ENCODE assay signal across 14 cellular contexts in the genomic region with DNA sequence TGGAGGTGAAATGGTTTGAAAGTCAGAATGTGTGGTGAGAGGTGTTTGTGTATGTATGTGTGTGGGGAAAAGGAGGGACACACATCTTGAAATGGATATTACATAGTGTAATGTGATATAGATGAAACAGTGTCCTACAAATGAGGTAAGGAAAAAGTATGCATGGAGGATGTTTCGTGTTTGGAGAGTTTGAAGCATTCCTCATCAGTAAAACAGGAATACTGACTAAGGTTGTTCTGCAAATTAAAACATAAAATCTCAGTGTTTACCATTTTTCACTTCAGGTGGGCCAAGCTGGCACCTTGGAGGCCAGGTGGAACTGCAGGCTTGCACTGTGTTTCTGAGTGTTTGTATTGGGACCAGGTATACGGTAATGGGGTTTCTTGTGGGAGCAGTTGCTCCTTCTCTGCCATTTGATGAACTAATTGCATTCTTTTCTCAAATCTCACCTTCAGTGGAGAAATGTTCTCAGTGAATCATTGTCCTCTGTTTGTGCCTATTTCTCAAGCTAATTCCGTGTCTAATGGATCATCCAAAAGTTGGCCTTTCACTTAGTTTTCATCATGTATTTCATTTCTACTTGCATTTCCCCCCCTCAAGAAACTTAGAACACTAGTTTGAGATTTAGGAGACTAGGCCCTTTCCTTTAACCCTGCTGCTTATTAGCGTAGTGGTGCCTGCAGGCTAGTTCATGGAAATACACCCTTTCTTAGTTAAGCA. TPM values are rescaled to one million over a fixed set of nuclear protein-coding genes. Genes with fewer than 3 reads are reported as not detected.
DNase-seq lines count a peak whose midpoint lies in the region; ATAC-seq, FAIRE-seq and TF ChIP-seq lines count a peak whose summit lies in the region.
"Had no signal": no experiment of that assay in that cellular context is flagged by ENCODE, and none has a peak within 500 bp of the region (broad histone marks: within the 10 kb centered on the region; RNA-seq: fewer than 3 reads in every experiment).

No MANE protein-coding gene starts in this region.

- intact Hi-C loops in activated T-helper 1 cell treated with anti-CD3 and anti-CD28 coated beads, Interleukin-12 subunit alpha, Interleukin-12 subunit beta, Interleukin-2, Interleukin-4 antibody, amounts not matched to agents 30 ng/mL and 10 ng/mL and 1 ng/mL, durations not matched to agents 14 hours and 24 hours and 36 hours (cut with micrococcal nuclease), result no loop called here

- DNase-seq in AG04450 (ENCODE audit: low read depth, low spot score) (no peak), NCI-H1436 (lab: John Stamatoyannopoulos, UW) (no peak)
- no peak for DNase-seq in activated T-helper 1 cell treated with anti-CD3 and anti-CD28 coated beads, Interleukin-12 subunit alpha, Interleukin-12 subunit beta, Interleukin-2, Interleukin-4 antibody, amounts not matched to agents 30 ng/mL and 10 ng/mL and 1 ng/mL, durations not matched to agents 14 hours and 24 hours and 36 hours (ENCODE audit: low spot score)
- DNase-seq in naive thymus-derived CD8-positive, alpha-beta T cell, result no peak
- no peak for DNase-seq in stimulated activated CD4-positive, alpha-beta T cell treated with anti-CD3 and anti-CD28 coated beads, Interleukin-4, amount 100 ng/mL, for 4 hours
- DNase-seq: foreskin melanocyte, NCI-H1436 treated with DMSO at 0.1 percent for 48 hours, NCI-H524, sigmoid colon had no signal

- H3K27me3 ChIP-seq in AG04450 (ENCODE audit: control insufficient read depth, insufficient read depth, low read length), result no peaks in the 10 kb centered on the region
- H3K27me3 ChIP-seq: sigmoid colon had no signal

- peak; percentile 17 for FAIRE-seq in G401.6 (lab: Jason Lieb, UNC)
- FAIRE-seq: keratinocyte had no signal

- H3K4me3 ChIP-seq in AG04450 (ENCODE audit: low read depth, low read length), result no peak overlapping the region
- H3K4me3 ChIP-seq: sigmoid colon had no signal

- CTCF ChIA-PET in AG04450 (lab: Charles Lee), result no interaction called here

- no peaks in the 10 kb centered on the region for H3K9me3 ChIP-seq in AG04450 (ENCODE audit: control insufficient read depth, insufficient read depth, low read length)
- H3K9me3 ChIP-seq: sigmoid colon had no signal

- no peak overlapping the region for H3K4me3 Mint-ChIP-seq in activated T-helper 1 cell treated with anti-CD3 and anti-CD28 coated beads, Interleukin-12 subunit alpha, Interleukin-12 subunit beta, Interleukin-2, Interleukin-4 antibody, amounts not matched to agents 30 ng/mL and 10 ng/mL and 1 ng/mL, durations not matched to agents 14 hours and 24 hours and 36 hours
- H3K4me3 Mint-ChIP-seq in naive thymus-derived CD8-positive, alpha-beta T cell, result no peak overlapping the region

- H3K4me1 Mint-ChIP-seq in activated T-helper 1 cell treated with anti-CD3 and anti-CD28 coated beads, Interleukin-12 subunit alpha, Interleukin-12 subunit beta, Interleukin-2, Interleukin-4 antibody, amounts not matched to agents 30 ng/mL and 10 ng/mL and 1 ng/mL, durations not matched to agents 14 hours and 24 hours and 36 hours (ENCODE audit: low read depth), result peaks cover 11% of the 10 kb centered on the region
- H3K4me1 Mint-ChIP-seq in naive thymus-derived CD8-positive, alpha-beta T cell, result peaks cover 0 to 4% (median under 1%) of the 10 kb centered on the region in 4 donors

- H3K27ac Mint-ChIP-seq in activated T-helper 1 cell treated with anti-CD3 and anti-CD28 coated beads, Interleukin-12 subunit alpha, Interleukin-12 subunit beta, Interleukin-2, Interleukin-4 antibody, amounts not matched to agents 30 ng/mL and 10 ng/mL and 1 ng/mL, durations not matched to agents 14 hours and 24 hours and 36 hours, result peak overlapping the region; percentile 27
- peak overlapping the region in 8 of 10 donors; percentile 6 to 64 (median 40) for H3K27ac Mint-ChIP-seq in naive thymus-derived CD8-positive, alpha-beta T cell

- POLR2A ChIA-PET in AG04450 (lab: Yijun Ruan, JAX), result interaction anchor here (1.0 kb wide), 1 partner anchor 36 kb away, joined by 11 read pairs; no protein-coding TSS in a partner anchor
- POLR2A ChIA-PET in naive thymus-derived CD8-positive, alpha-beta T cell (lab: Charles Lee), result interaction anchor here (0.5 kb wide), 1 partner anchor 32 kb away, joined by 3 read pairs; no protein-coding TSS in a partner anchor

- no peaks in the 10 kb centered on the region for H3K27me3 Mint-ChIP-seq in activated T-helper 1 cell treated with anti-CD3 and anti-CD28 coated beads, Interleukin-12 subunit alpha, Interleukin-12 subunit beta, Interleukin-2, Interleukin-4 antibody, amounts not matched to agents 30 ng/mL and 10 ng/mL and 1 ng/mL, durations not matched to agents 14 hours and 24 hours and 36 hours (ENCODE audit: insufficient read depth)
- H3K27me3 Mint-ChIP-seq in naive thymus-derived CD8-positive, alpha-beta T cell, result no peaks in the 10 kb centered on the region

- ATAC-seq in naive thymus-derived CD8-positive, alpha-beta T cell, result no peak
- ATAC-seq in HG03439 (IDR thresholded peaks at IDR 0.05; ENCODE audit: unreplicated experiment) (no peak), GM21825 (IDR thresholded peaks at IDR 0.05; ENCODE audit: unreplicated experiment) (no peak)

- TF ChIP-seq CTCF in AG04450 (IDR thresholded peaks at IDR 0.05; ENCODE audit: low read depth, low read length), result no peak

- H3K27ac ChIP-seq in AG04450 (ENCODE audit: low read depth, low read length), result peak overlapping the region; percentile 39

- H3K36me3 Mint-ChIP-seq in activated T-helper 1 cell treated with anti-CD3 and anti-CD28 coated beads, Interleukin-12 subunit alpha, Interleukin-12 subunit beta, Interleukin-2, Interleukin-4 antibody, amounts not matched to agents 30 ng/mL and 10 ng/mL and 1 ng/mL, durations not matched to agents 14 hours and 24 hours and 36 hours (ENCODE audit: low read depth), result peaks cover 51% of the 10 kb centered on the region
- H3K36me3 Mint-ChIP-seq in naive thymus-derived CD8-positive, alpha-beta T cell, result peaks cover 0 to 55% (median 14%) of the 10 kb centered on the region in 3 donors

- no peaks in the 10 kb centered on the region for H3K9me3 Mint-ChIP-seq in activated T-helper 1 cell treated with anti-CD3 and anti-CD28 coated beads, Interleukin-12 subunit alpha, Interleukin-12 subunit beta, Interleukin-2, Interleukin-4 antibody, amounts not matched to agents 30 ng/mL and 10 ng/mL and 1 ng/mL, durations not matched to agents 14 hours and 24 hours and 36 hours
- H3K9me3 Mint-ChIP-seq in naive thymus-derived CD8-positive, alpha-beta T cell, result no peaks in the 10 kb centered on the region

RNA-seq across cellular contexts. Expression of a gene that starts 8.2 kb away (rescaled TPM):
- 4.8 and 5.5 TPM in 2 replicates for polyA plus RNA-seq in AG04450 (2011; rRNA removed)
- polyA minus RNA-seq in AG04450 (2011; rRNA and poly(A)+ RNA removed), result 3.9 and 7.1 TPM in 2 replicates
- total RNA-seq in activated T-helper 1 cell treated with anti-CD3 and anti-CD28 coated beads, Interleukin-12 subunit alpha, Interleukin-12 subunit beta, Interleukin-2, Interleukin-4 antibody, amounts not matched to agents 30 ng/mL and 10 ng/mL and 1 ng/mL, durations not matched to agents 14 hours and 24 hours and 36 hours, result 11.6 and 12.4 TPM in 2 replicates
- 1 to 10 TPM; 1.4 to 3.1 TPM for total RNA-seq in naive thymus-derived CD8-positive, alpha-beta T cell
- polyA plus RNA-seq in naive thymus-derived CD8-positive, alpha-beta T cell, result under 1 TPM in 2 of 3 donors, not detected in 1; 0.07 to 0.59 TPM

RNA-seq across cellular contexts. Expression of a gene that starts 36.0 kb away (rescaled TPM):
- polyA plus RNA-seq in AG04450 (2011; rRNA removed), result 207 and 212 TPM in 2 replicates
- polyA minus RNA-seq in AG04450 (2011; rRNA and poly(A)+ RNA removed), result 250 and 270 TPM in 2 replicates
- 718 and 719 TPM in 2 replicates for total RNA-seq in activated T-helper 1 cell treated with anti-CD3 and anti-CD28 coated beads, Interleukin-12 subunit alpha, Interleukin-12 subunit beta, Interleukin-2, Interleukin-4 antibody, amounts not matched to agents 30 ng/mL and 10 ng/mL and 1 ng/mL, durations not matched to agents 14 hours and 24 hours and 36 hours
- 100 to 1,000 TPM; 217 to 252 TPM for total RNA-seq in naive thymus-derived CD8-positive, alpha-beta T cell
- 10 to 100 TPM; 22.8 to 32.2 (median 25.7) TPM for polyA plus RNA-seq in naive thymus-derived CD8-positive, alpha-beta T cell

RNA-seq across cellular contexts. Expression of a gene that starts 47.3 kb away (rescaled TPM):
- polyA plus RNA-seq in AG04450 (2011; rRNA removed), result not detected in 2 replicates
- polyA minus RNA-seq in AG04450 (2011; rRNA and poly(A)+ RNA removed), result not detected in 2 replicates
- 89.8 and 90.8 TPM in 2 replicates for total RNA-seq in activated T-helper 1 cell treated with anti-CD3 and anti-CD28 coated beads, Interleukin-12 subunit alpha, Interleukin-12 subunit beta, Interleukin-2, Interleukin-4 antibody, amounts not matched to agents 30 ng/mL and 10 ng/mL and 1 ng/mL, durations not matched to agents 14 hours and 24 hours and 36 hours
- 1 to 10 TPM; 1.6 to 2.1 TPM for total RNA-seq in naive thymus-derived CD8-positive, alpha-beta T cell
- 10 to 100 TPM in 1 of 3 donors, 1 to 10 TPM in 1, under 1 TPM in 1; 0.42 to 27.4 (median 1.3) TPM for polyA plus RNA-seq in naive thymus-derived CD8-positive, alpha-beta T cell
- total RNA-seq: myocyte had no signal
- polyA plus RNA-seq: keratinocyte had no signal

Comparison
In these comparisons a context has a peak if more than half of its experiments do, and no peak if none do; other contexts are left out.
1. RNA of a gene that starts 47.3 kb away (total RNA-seq): 89.8 to 90.8 TPM in activated T-helper 1 cell treated with anti-CD3 and anti-CD28 coated beads, Interleukin-12 subunit alpha, Interleukin-12 subunit beta, Interleukin-2, Interleukin-4 antibody, amounts not matched to agents 30 ng/mL and 10 ng/mL and 1 ng/mL, durations not matched to agents 14 hours and 24 hours and 36 hours; 1.6 to 2.1 TPM in naive thymus-derived CD8-positive, alpha-beta T cell; every median in the first group is over 10 times any median in the second.